In genomic region chrX:150269613-150270254, GRCh38 we compare ENCODE assay signal across 12 cellular contexts.
DNase-seq lines count a peak whose midpoint lies in the region; ATAC-seq and TF ChIP-seq lines count a peak whose summit lies in the region.
"Had no signal": no experiment of that assay in that cellular context is flagged by ENCODE, and none has a peak within 500 bp of the region (broad histone marks: within the 10 kb centered on the region; RNA-seq: fewer than 3 reads in every experiment).

No MANE protein-coding gene starts in this region.

- H3K27me3 ChIP-seq in body of pancreas (no peaks in the 10 kb centered on the region), left lung (no peaks in the 10 kb centered on the region), stomach (no peaks in the 10 kb centered on the region)
- H3K27me3 ChIP-seq: esophagus muscularis mucosa had no signal

- peaks cover 30% of the 10 kb centered on the region for H3K4me1 ChIP-seq in body of pancreas
- no peaks in the 10 kb centered on the region for H3K4me1 ChIP-seq in left lung
- peaks cover 0 to 16% (median 0%) of the 10 kb centered on the region in 4 donors for H3K4me1 ChIP-seq in stomach
- H3K4me1 ChIP-seq: esophagus muscularis mucosa had no signal

- no peak for TF ChIP-seq EP300 in stomach (IDR thresholded peaks at IDR 0.05)

- TF ChIP-seq POLR2A in body of pancreas (IDR thresholded peaks at IDR 0.05) (peak in 1 of 3 donors; percentile 22), stomach (IDR thresholded peaks at IDR 0.05) (no peak)

- TF ChIP-seq CTCF in body of pancreas (IDR thresholded peaks at IDR 0.05) (no peak), left lung (IDR thresholded peaks at IDR 0.05) (no peak), stomach (IDR thresholded peaks at IDR 0.05) (no peak)

- no peak overlapping the region for H3K4me3 ChIP-seq in body of pancreas
- H3K4me3 ChIP-seq in left lung = no peak overlapping the region
- no peak overlapping the region for H3K4me3 ChIP-seq in stomach
- H3K4me3 ChIP-seq: esophagus muscularis mucosa had no signal

- 3 to 4% methylated on average over 4 to 9 of the region's 10 CpGs for WGBS in body of pancreas, 2 donors
- 18 to 44% (median 34%) methylated on average over 10 of the region's 10 CpGs for WGBS in stomach, 5 donors

- H3K36me3 ChIP-seq in body of pancreas (replicated peaks in 1 of 2; ENCODE audit: insufficient read depth in 1 of 2, low read depth in 2 of 2) (no peaks in the 10 kb centered on the region), left lung (no peaks in the 10 kb centered on the region), stomach (no peaks in the 10 kb centered on the region)
- H3K36me3 ChIP-seq: esophagus muscularis mucosa had no signal

- intact Hi-C loops in body of pancreas (cut with DNase I) (no loop called here), left lung (cut with DNase I) (no loop called here), stomach (cut with DNase I; ENCODE audit: low total_unique reads) (no loop called here)

- H3K27ac ChIP-seq in body of pancreas = peak overlapping the region in 3 of 4 donors; percentile 31 to 71 (median 65)
- no peak overlapping the region for H3K27ac ChIP-seq in left lung
- H3K27ac ChIP-seq in stomach = peak overlapping the region in 4 of 5 donors; percentile 1 to 66 (median 42)
- H3K27ac ChIP-seq: esophagus muscularis mucosa had no signal

- DNase-seq in HT-29 (ENCODE audit: low spot score) = peak; percentile 49
- peak; percentile 75 to 91 (median 88) for DNase-seq in body of pancreas
- DNase-seq in left lung = no peak
- peak; percentile 71 for DNase-seq in stomach
- DNase-seq in pons (ENCODE audit: low spot score) = no peak
- DNase-seq in NOMO-1 (lab: John Stamatoyannopoulos, UW; ENCODE audit: unreplicated experiment in 2 of 2) = no peak
- DNase-seq: activated B cell treated with CpG ODN at 0.5 μM for 24 hours, dermis blood vessel endothelial cell, NCI-H1930, NCI-H748 treated with DMSO at 0.1 percent for 48 hours had no signal

- H3K9me3 ChIP-seq in body of pancreas (no peaks in the 10 kb centered on the region), left lung (no peaks in the 10 kb centered on the region), stomach (no peaks in the 10 kb centered on the region)
- H3K9me3 ChIP-seq: esophagus muscularis mucosa had no signal

- ATAC-seq in body of pancreas (peak; percentile 99), left lung (peak; percentile 79), GM18909 (IDR thresholded peaks at IDR 0.05; ENCODE audit: poor library complexity, unreplicated experiment) (no peak)

Comparison
In these comparisons a context has a peak if more than half of its experiments do, and no peak if none do; other contexts are left out.
1. DNase-seq: peak in HT-29 (single experiment), body of pancreas (4 of 4) and stomach (single experiment); none in left lung (0 of 2), pons (single experiment) and NOMO-1 (0 of 2).
2. H3K27ac ChIP-seq: peak in body of pancreas (3 of 4) and stomach (4 of 5); none in left lung (0 of 2).